In the genomic region with DNA sequence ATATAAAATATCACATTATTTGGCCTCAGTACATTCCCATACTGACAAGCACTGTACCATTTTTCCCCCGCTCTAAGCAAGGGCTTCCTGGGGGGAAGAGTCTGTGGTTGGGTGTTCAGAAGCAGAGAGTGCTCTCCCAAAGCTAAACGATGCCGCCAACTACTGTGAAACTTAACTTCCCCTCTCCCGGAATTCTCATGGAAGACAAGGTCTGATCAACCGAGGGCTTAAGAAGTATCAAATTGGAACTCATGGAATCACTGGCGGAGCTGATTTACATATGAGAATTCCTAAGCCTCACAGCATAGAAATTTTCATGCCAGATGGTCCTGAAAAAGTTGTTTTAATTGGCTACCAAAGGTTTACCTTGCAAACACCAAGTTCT, we compare ENCODE assay signal across 9 cellular contexts. TPM values are rescaled to one million over a fixed set of nuclear protein-coding genes. Genes with fewer than 3 reads are reported as not detected.
DNase-seq lines count a peak whose midpoint lies in the region; TF ChIP-seq lines count a peak whose summit lies in the region.
"Had no signal": no experiment of that assay in that cellular context is flagged by ENCODE, and none has a peak within 500 bp of the region (broad histone marks: within the 10 kb centered on the region; RNA-seq: fewer than 3 reads in every experiment).

No MANE protein-coding gene starts in this region.

- peak overlapping the region; percentile 65 for H3K4me3 ChIP-seq in AG04449 (ENCODE audit: low read depth, low read length)
- peak overlapping the region; percentile 82 for H3K4me3 ChIP-seq in MG63
- H3K4me3 ChIP-seq in breast epithelium: peak overlapping the region; percentile 91 to 100 (median 94)

- POLR2A ChIA-PET in AG04449 (lab: Yijun Ruan, JAX): no interaction called here

- in situ Hi-C loops in GM13977 (cut with MboI; ENCODE audit: low pct_unique_long_range_greater_than_20kb, low sequenced_read_pairs, unreplicated experiment): no loop called here

- H3K27ac ChIP-seq in breast epithelium (peak overlapping the region; percentile 94 to 96), layer of hippocampus (ENCODE audit: low read depth, low read length) (peak overlapping the region; percentile 3), temporal lobe (ENCODE audit: low read depth, low read length) (peak overlapping the region; percentile 57)

- TF ChIP-seq CTCF in AG04449 (IDR thresholded peaks at IDR 0.05; ENCODE audit: insufficient read depth, low read length, missing control alignments): no peak
- TF ChIP-seq CTCF in GM13977 (IDR thresholded peaks at IDR 0.05; ENCODE audit: extremely low read depth, insufficient read depth, missing control alignments): no peak
- TF ChIP-seq CTCF in breast epithelium (IDR thresholded peaks at IDR 0.05): no peak

- no peak for DNase-seq in AG04449 (ENCODE audit: low read depth, low spot score)
- DNase-seq in GM13977 (ENCODE audit: low spot score): peak; percentile 38
- peak; percentile 16 for DNase-seq in MG63
- DNase-seq in breast epithelium (ENCODE audit: low spot score in 2 of 2): no peak
- DNase-seq in stimulated activated CD4-positive, alpha-beta T cell treated with anti-CD3 and anti-CD28 coated beads, Interleukin-4, amount 100 ng/mL, for 24 hours: no peak
- DNase-seq in NCI-H1105 treated with DMSO at 0.1 percent for 48 hours (lab: John Stamatoyannopoulos, UW): no peak

- intact Hi-C loops in breast epithelium (cut with DNase I; ENCODE audit: low total_unique reads): no loop called here

- no peak for TF ChIP-seq POLR2A in breast epithelium (IDR thresholded peaks at IDR 0.05)

- CTCF ChIA-PET in AG04449 (lab: Yijun Ruan, JAX): no interaction called here

- H3K36me3 ChIP-seq in MG63 (peaks cover 11% of the 10 kb centered on the region), breast epithelium (no peaks in the 10 kb centered on the region)

- H3K9me3 ChIP-seq in MG63: peaks cover 5% of the 10 kb centered on the region
- H3K9me3 ChIP-seq in breast epithelium: no peaks in the 10 kb centered on the region

- no peaks in the 10 kb centered on the region for H3K27me3 ChIP-seq in MG63
- no peaks in the 10 kb centered on the region for H3K27me3 ChIP-seq in breast epithelium
- H3K27me3 ChIP-seq in layer of hippocampus (ENCODE audit: control insufficient read depth, insufficient read depth, low read length): no peaks in the 10 kb centered on the region

- H3K4me1 ChIP-seq in breast epithelium: no peaks in the 10 kb centered on the region

RNA-seq across cellular contexts. Expression of a gene that starts 0.4 kb away (rescaled TPM):
- 209 and 256 TPM in 2 replicates for total RNA-seq in MG63 (2014; rRNA removed; shearing (Covaris generic); ENCODE audit: low replicate concordance)
- total RNA-seq in breast epithelium (100 to 1,000 TPM; 120 to 135 (median 122) TPM), temporal lobe (81.9 TPM)

RNA-seq across cellular contexts. Expression of a gene that starts 54.4 kb away (rescaled TPM):
- total RNA-seq in MG63 (2014; rRNA removed; shearing (Covaris generic); ENCODE audit: low replicate concordance): not detected in 2 replicates
- total RNA-seq in breast epithelium: not detected
- total RNA-seq in temporal lobe: not detected
- total RNA-seq: myocyte had no signal

Comparison
In these comparisons a context has a peak if more than half of its experiments do, and no peak if none do; other contexts are left out.
1. DNase-seq: peak in GM13977 (single experiment) and MG63 (single experiment); none in AG04449 (single experiment), breast epithelium (0 of 2), stimulated activated CD4-positive, alpha-beta T cell treated with anti-CD3 and anti-CD28 coated beads, Interleukin-4, amount 100 ng/mL, for 24 hours (single experiment) and NCI-H1105 treated with DMSO at 0.1 percent for 48 hours (single experiment).
2. H3K27ac ChIP-seq: peak in every context shown above with its lines; median percentile 95 in breast epithelium; 57 in temporal lobe; 3 in layer of hippocampus.
3. Peak in every context shown above with its lines, with median percentiles within 50 percentile points of each other: H3K4me3 ChIP-seq.